In the genomic region with DNA sequence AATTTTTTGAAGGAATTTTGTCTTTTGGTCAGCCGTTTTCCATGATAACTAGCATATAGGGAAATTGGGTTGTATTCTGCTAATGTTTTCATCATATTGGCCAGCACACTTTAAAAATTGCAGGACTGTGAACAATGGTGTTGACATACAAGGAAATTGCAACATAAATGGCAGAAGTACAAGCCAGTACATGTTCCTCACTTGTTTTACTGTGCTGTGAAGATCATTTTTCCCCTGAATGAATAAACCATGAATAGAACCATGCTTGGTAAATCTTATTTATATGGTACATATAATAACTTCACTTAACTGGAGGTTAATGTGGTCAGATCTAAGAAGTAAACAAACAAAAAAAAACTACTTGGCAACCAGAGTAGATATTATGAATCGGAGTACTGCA, we compare ENCODE assay signal across 12 cellular contexts. TPM values are rescaled to one million over a fixed set of nuclear protein-coding genes. Genes with fewer than 3 reads are reported as not detected.
DNase-seq lines count a peak whose midpoint lies in the region; ATAC-seq and TF ChIP-seq lines count a peak whose summit lies in the region.
"Had no signal": no experiment of that assay in that cellular context is flagged by ENCODE, and none has a peak within 500 bp of the region (broad histone marks: within the 10 kb centered on the region; RNA-seq: fewer than 3 reads in every experiment).

No MANE protein-coding gene starts in this region.

- 58% methylated on average over 2 of the region's 2 CpGs for WGBS in liver

- H3K27me3 ChIP-seq in liver (ENCODE audit: control insufficient read depth in 4 of 4, insufficient read depth in 4 of 4, low read length in 3 of 4): no peaks in the 10 kb centered on the region
- H3K27me3 ChIP-seq in effector memory CD4-positive, alpha-beta T cell (replicated peaks; ENCODE audit: control insufficient read depth, insufficient read depth, low read length, poor library complexity, severe bottlenecking): no peaks in the 10 kb centered on the region
- H3K27me3 ChIP-seq: ascending aorta had no signal

- no peak overlapping the region for H3K27ac ChIP-seq in liver (ENCODE audit: low read depth in 1 of 2, low read length in 2 of 2)
- no peak overlapping the region for H3K27ac ChIP-seq in effector memory CD4-positive, alpha-beta T cell (ENCODE audit: insufficient read depth, low read length, poor library complexity, severe bottlenecking)
- H3K27ac ChIP-seq: ascending aorta had no signal

- peaks cover 0 to 12% (median 7%) of the 10 kb centered on the region in 4 donors for H3K36me3 ChIP-seq in liver (ENCODE audit: control insufficient read depth in 4 of 4, insufficient read depth in 3 of 4, low read depth in 1 of 4, low read length in 3 of 4)
- no peaks in the 10 kb centered on the region for H3K36me3 ChIP-seq in effector memory CD4-positive, alpha-beta T cell (ENCODE audit: control insufficient read depth, insufficient read depth, low read length)

- no peak for TF ChIP-seq CTCF in LNCaP clone FGC (IDR thresholded peaks at IDR 0.05; ENCODE audit: control insufficient read depth, extremely low read depth, insufficient read depth)
- TF ChIP-seq CTCF in astrocyte of the spinal cord (IDR thresholded peaks at IDR 0.05; ENCODE audit: low read depth, low read length): no peak
- no peak for TF ChIP-seq CTCF in liver (IDR thresholded peaks at IDR 0.05; ENCODE audit: low read depth, low read length, missing input control)

- peaks cover 0 to 11% (median 2%) of the 10 kb centered on the region in 4 donors for H3K4me1 ChIP-seq in liver (ENCODE audit: control insufficient read depth in 4 of 4, insufficient read depth in 4 of 4, low read length in 3 of 4)
- no peaks in the 10 kb centered on the region for H3K4me1 ChIP-seq in effector memory CD4-positive, alpha-beta T cell (ENCODE audit: control insufficient read depth, insufficient read depth, low read length, poor library complexity, severe bottlenecking)

- H3K9ac ChIP-seq in liver (ENCODE audit: low read depth in 1 of 2, low read length in 2 of 2): no peak overlapping the region

- H3K4me3 ChIP-seq in LNCaP clone FGC (ENCODE audit: low read depth, low read length) (no peak overlapping the region), astrocyte of the spinal cord (ENCODE audit: low read depth, low read length) (no peak overlapping the region), liver (ENCODE audit: low read depth in 1 of 3, low read length in 3 of 3) (no peak overlapping the region)
- no peak overlapping the region for H3K4me3 ChIP-seq in effector memory CD4-positive, alpha-beta T cell (ENCODE audit: insufficient read depth, low read depth, low read length, poor library complexity, severe bottlenecking)
- H3K4me3 ChIP-seq: ascending aorta had no signal

- in situ Hi-C loops in astrocyte of the spinal cord (cut with HindIII; ENCODE audit: low sequenced_read_pairs): no loop called here

- peak; percentile 17 to 22 for TF ChIP-seq RAD21 in liver (IDR thresholded peaks at IDR 0.05)

- H3K9me3 ChIP-seq in liver (ENCODE audit: control insufficient read depth in 4 of 4, low read length in 3 of 4): no peaks in the 10 kb centered on the region
- no peaks in the 10 kb centered on the region for H3K9me3 ChIP-seq in effector memory CD4-positive, alpha-beta T cell (ENCODE audit: control insufficient read depth, low read length)
- H3K9me3 ChIP-seq: ascending aorta had no signal

- DNase-seq in Ammon's horn (ENCODE audit: low spot score) (peak; percentile 9), LNCaP clone FGC (ENCODE audit: low read depth) (peak; percentile 79), astrocyte of the spinal cord (ENCODE audit: low read depth, low spot score) (peak; percentile 15)
- no peak for DNase-seq in effector memory CD4-positive, alpha-beta T cell
- DNase-seq: activated CD4-positive, CD25-positive, alpha-beta regulatory T cell treated with anti-CD3 and anti-CD28 coated beads, Interleukin-2, amount 50 U/mL, for 72 hours; NCI-H526 had no signal

- ATAC-seq in GM18858 (IDR thresholded peaks at IDR 0.05; ENCODE audit: unreplicated experiment): no peak
- ATAC-seq in HG03354 (IDR thresholded peaks at IDR 0.05; ENCODE audit: poor library complexity, severe bottlenecking, unreplicated experiment): no peak
- ATAC-seq in HG02798 (IDR thresholded peaks at IDR 0.05; ENCODE audit: poor library complexity, unreplicated experiment): no peak
- ATAC-seq: stimulated activated memory B cell treated with anti-CD40 and anti-IgM and Interleukin-4, amounts not matched to agents 10 μg/mL and 1 μg/mL and 100 μg/mL, for 72 hours had no signal

TF ChIP-seq in liver, 16 proteins besides CTCF, POLR2A, EP300 and RAD21:
- TF ChIP-seq YY1 (IDR thresholded peaks at IDR 0.05): peak; percentile 44
- no peak for TF ChIP-seq RXRA (IDR thresholded peaks at IDR 0.05)
- TF ChIP-seq JUND (IDR thresholded peaks at IDR 0.05): no peak
- peak; percentile 87 for TF ChIP-seq FOXA2 (IDR thresholded peaks at IDR 0.05)
- TF ChIP-seq, protein P1, sequence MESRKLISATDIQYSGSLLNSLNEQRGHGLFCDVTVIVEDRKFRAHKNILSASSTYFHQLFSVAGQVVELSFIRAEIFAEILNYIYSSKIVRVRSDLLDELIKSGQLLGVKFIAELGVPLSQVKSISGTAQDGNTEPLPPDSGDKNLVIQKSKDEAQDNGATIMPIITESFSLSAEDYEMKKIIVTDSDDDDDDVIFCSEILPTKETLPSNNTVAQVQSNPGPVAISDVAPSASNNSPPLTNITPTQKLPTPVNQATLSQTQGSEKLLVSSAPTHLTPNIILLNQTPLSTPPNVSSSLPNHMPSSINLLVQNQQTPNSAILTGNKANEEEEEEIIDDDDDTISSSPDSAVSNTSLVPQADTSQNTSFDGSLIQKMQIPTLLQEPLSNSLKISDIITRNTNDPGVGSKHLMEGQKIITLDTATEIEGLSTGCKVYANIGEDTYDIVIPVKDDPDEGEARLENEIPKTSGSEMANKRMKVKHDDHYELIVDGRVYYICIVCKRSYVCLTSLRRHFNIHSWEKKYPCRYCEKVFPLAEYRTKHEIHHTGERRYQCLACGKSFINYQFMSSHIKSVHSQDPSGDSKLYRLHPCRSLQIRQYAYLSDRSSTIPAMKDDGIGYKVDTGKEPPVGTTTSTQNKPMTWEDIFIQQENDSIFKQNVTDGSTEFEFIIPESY (IDR thresholded peaks at IDR 0.05): no peak
- TF ChIP-seq, protein P2, sequence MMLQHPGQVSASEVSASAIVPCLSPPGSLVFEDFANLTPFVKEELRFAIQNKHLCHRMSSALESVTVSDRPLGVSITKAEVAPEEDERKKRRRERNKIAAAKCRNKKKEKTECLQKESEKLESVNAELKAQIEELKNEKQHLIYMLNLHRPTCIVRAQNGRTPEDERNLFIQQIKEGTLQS (IDR thresholded peaks at IDR 0.05): peak; percentile 53
- TF ChIP-seq HNF4A (conservative IDR thresholded peaks at IDR 0.05): peak; percentile 31 to 32
- peak; percentile 36 for TF ChIP-seq REST (IDR thresholded peaks at IDR 0.05)
- TF ChIP-seq GABPA (IDR thresholded peaks at IDR 0.05 in 1 of 2, conservative IDR thresholded peaks at IDR 0.05 in 1 of 2): peak in 1 of 2 donors; percentile 42
- no peak for TF ChIP-seq EGR1 (IDR thresholded peaks at IDR 0.05; ENCODE audit: low read depth in 2 of 2)
- TF ChIP-seq HNF4G (IDR thresholded peaks at IDR 0.05): no peak
- no peak for TF ChIP-seq TAF1 (conservative IDR thresholded peaks at IDR 0.05)
- TF ChIP-seq, protein P3, sequence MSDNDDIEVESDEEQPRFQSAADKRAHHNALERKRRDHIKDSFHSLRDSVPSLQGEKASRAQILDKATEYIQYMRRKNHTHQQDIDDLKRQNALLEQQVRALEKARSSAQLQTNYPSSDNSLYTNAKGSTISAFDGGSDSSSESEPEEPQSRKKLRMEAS (IDR thresholded peaks at IDR 0.05): no peak
- peak; percentile 77 for TF ChIP-seq FOXA1 (IDR thresholded peaks at IDR 0.05)
- peak; percentile 30 for TF ChIP-seq SP1 (IDR thresholded peaks at IDR 0.05)
- no peak for TF ChIP-seq NR2F2 (IDR thresholded peaks at IDR 0.05)
TF ChIP-seq in liver: peak in this region for 8.

RNA-seq across cellular contexts. Expression of gene OMG, which starts 22.8 kb away (rescaled TPM):
- under 1 TPM; 0.05 to 0.25 TPM for total RNA-seq in liver
- 1 to 10 TPM in 1 of 2 donors, under 1 TPM in 1; 0.13 to 2.1 TPM for polyA plus RNA-seq in liver
- total RNA-seq: ascending aorta had no signal

RNA-seq across cellular contexts. Expression of gene EVI2B, which starts 39.6 kb away (rescaled TPM):
- total RNA-seq in liver: 1 to 10 TPM; 2.8 to 3.5 TPM
- 1 to 10 TPM; 4.0 to 5.8 TPM for polyA plus RNA-seq in liver

RNA-seq across cellular contexts. Expression of gene EVI2A, which starts 47.2 kb away (rescaled TPM):
- total RNA-seq in liver: 1 to 10 TPM; 2.1 to 2.8 TPM
- 1 to 10 TPM; 1.1 to 2.0 TPM for polyA plus RNA-seq in liver

Comparison
In these comparisons a context has a peak if more than half of its experiments do, and no peak if none do; other contexts are left out.
1. DNase-seq: peak in Ammon's horn (single experiment), LNCaP clone FGC (single experiment) and astrocyte of the spinal cord (single experiment); none in effector memory CD4-positive, alpha-beta T cell (0 of 3).